In genomic region chr3:46490338-46491084, GRCh38 we compare ENCODE assay signal across 2 cellular contexts.
TF ChIP-seq lines count a peak whose summit lies in the region.

No MANE protein-coding gene starts in this region.

TF ChIP-seq in IMR-90, 13 proteins besides CTCF, POLR2A, EP300 and RAD21:
- TF ChIP-seq CEBPB (IDR thresholded peaks at IDR 0.05; ENCODE audit: low read depth, low read length) (no peak), SMC3 (IDR thresholded peaks at IDR 0.05; ENCODE audit: low read depth, low read length) (no peak), NFE2L2 (IDR thresholded peaks at IDR 0.05; ENCODE audit: low read depth, low read length) (no peak), RFX5 (IDR thresholded peaks at IDR 0.05; ENCODE audit: low read depth, low read length) (no peak)

TF ChIP-seq in K562, 482 proteins besides CTCF, POLR2A, EP300 and RAD21:
- no peak for TF ChIP-seq BACH1 (tag; IDR thresholded peaks at IDR 0.05)
- no peak for TF ChIP-seq SIN3B (IDR thresholded peaks at IDR 0.05; ENCODE audit: low read depth)
- TF ChIP-seq MYC (IDR thresholded peaks at IDR 0.05; ENCODE audit: low read depth, low read length) = no peak
- no peak for TF ChIP-seq MYC (CRISPR knock-in tag; IDR thresholded peaks at IDR 0.05; ENCODE audit: borderline replicate concordance, low read depth)
- no peak for TF ChIP-seq ARID2 (IDR thresholded peaks at IDR 0.05)
- TF ChIP-seq ZNF644 (tag; IDR thresholded peaks at IDR 0.05; ENCODE audit: low read depth) = 0 out of 2 replicates have a peak, but pooled peaks have one; percentile 50
- TF ChIP-seq RCOR1 (IDR thresholded peaks at IDR 0.05; ENCODE audit: borderline replicate concordance in 1 of 2, low read depth in 2 of 2, low read length in 2 of 2) = peak in 1 of 2 experiments; percentile 20; a peak in 1 of 4 replicates
- TF ChIP-seq, protein P1, sequence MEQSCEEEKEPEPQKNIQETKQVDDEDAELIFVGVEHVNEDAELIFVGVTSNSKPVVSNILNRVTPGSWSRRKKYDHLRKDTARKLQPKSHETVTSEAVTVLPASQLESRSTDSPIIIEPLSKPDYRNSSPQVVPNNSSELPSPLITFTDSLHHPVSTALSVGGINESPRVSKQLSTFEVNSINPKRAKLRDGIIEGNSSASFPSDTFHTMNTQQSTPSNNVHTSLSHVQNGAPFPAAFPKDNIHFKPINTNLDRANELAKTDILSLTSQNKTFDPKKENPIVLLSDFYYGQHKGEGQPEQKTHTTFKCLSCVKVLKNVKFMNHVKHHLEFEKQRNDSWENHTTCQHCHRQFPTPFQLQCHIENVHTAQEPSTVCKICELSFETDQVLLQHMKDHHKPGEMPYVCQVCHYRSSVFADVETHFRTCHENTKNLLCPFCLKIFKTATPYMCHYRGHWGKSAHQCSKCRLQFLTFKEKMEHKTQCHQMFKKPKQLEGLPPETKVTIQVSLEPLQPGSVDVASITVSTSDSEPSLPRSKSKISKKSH (CRISPR knock-in tag; IDR thresholded peaks at IDR 0.05) = no peak
- TF ChIP-seq FOSL1 (tag; conservative IDR thresholded peaks at IDR 0.05) = peak; percentile 92
- no peak for TF ChIP-seq RFX1 (IDR thresholded peaks at IDR 0.05)
- peak; percentile 61; the same call in 1 of the 2 replicates for TF ChIP-seq ATF3 (IDR thresholded peaks at IDR 0.05)
- TF ChIP-seq ATF3 (CRISPR knock-in tag; conservative IDR thresholded peaks at IDR 0.05) = no peak
- TF ChIP-seq NCOA6 (IDR thresholded peaks at IDR 0.05) = no peak
- TF ChIP-seq MBD1 (CRISPR knock-in tag; IDR thresholded peaks at IDR 0.05) = no peak
- TF ChIP-seq ZNF696 (CRISPR knock-in tag; conservative IDR thresholded peaks at IDR 0.05) = no peak
- TF ChIP-seq ZNF146 (CRISPR knock-in tag; IDR thresholded peaks at IDR 0.05; ENCODE audit: unreplicated experiment) = peak; percentile 60
- 0 out of 2 replicates have a peak, but pooled peaks have one; percentile 8 for TF ChIP-seq CXXC5 (CRISPR knock-in tag; IDR thresholded peaks at IDR 0.05)
- TF ChIP-seq ELF4 (CRISPR knock-in tag; IDR thresholded peaks at IDR 0.05) = no peak
- no peak for TF ChIP-seq THRAP3 (IDR thresholded peaks at IDR 0.05; ENCODE audit: borderline replicate concordance)
- 0 out of 2 replicates have a peak, but pooled peaks have one; percentile 15 for TF ChIP-seq FOXJ2 (tag; IDR thresholded peaks at IDR 0.05)
- peak; percentile 55; the same call in 1 of the 2 replicates for TF ChIP-seq JUND (IDR thresholded peaks at IDR 0.05; ENCODE audit: borderline replicate concordance, low read depth, low read length)
- TF ChIP-seq JUND (tag; IDR thresholded peaks at IDR 0.05; ENCODE audit: borderline replicate concordance, low read depth, low read length) = no peak
- TF ChIP-seq SMAD4 (CRISPR knock-in tag; conservative IDR thresholded peaks at IDR 0.05) = 0 out of 2 replicates have a peak, but pooled peaks have one; percentile 12
- peak; percentile 34; the same call in 1 of the 2 replicates for TF ChIP-seq NFIC (IDR thresholded peaks at IDR 0.05)
